Comparison of ENCODE assay signal across 9 cellular contexts in genomic region chr5:181205735-181206401, GRCh38. TPM values are rescaled to one million over a fixed set of nuclear protein-coding genes. Genes with fewer than 3 reads are reported as not detected.
DNase-seq lines count a peak whose midpoint lies in the region; ATAC-seq, FAIRE-seq and TF ChIP-seq lines count a peak whose summit lies in the region.
"Had no signal": no experiment of that assay in that cellular context is flagged by ENCODE, and none has a peak within 500 bp of the region (broad histone marks: within the 10 kb centered on the region; RNA-seq: fewer than 3 reads in every experiment).

No MANE protein-coding gene starts in this region.

- H2AFZ ChIP-seq in astrocyte (ENCODE audit: low read depth, low read length), result peak overlapping the region; percentile 61

- H3K4me3 ChIP-seq in astrocyte (ENCODE audit: insufficient read depth, low read depth, low read length), result peak overlapping the region; percentile 45
- H3K4me3 ChIP-seq in left lung, result peak overlapping the region; percentile 40 to 56
- peak overlapping the region; percentile 69 to 84 for H3K4me3 ChIP-seq in tibial artery

- H3K4me1 ChIP-seq in astrocyte (ENCODE audit: insufficient read depth, low read length), result peaks cover 12% of the 10 kb centered on the region
- peaks cover 19 to 52% of the 10 kb centered on the region in 2 donors for H3K4me1 ChIP-seq in left lung
- peaks cover 0 to 27% (median 23%) of the 10 kb centered on the region in 4 donors for H3K4me1 ChIP-seq in tibial artery

- H3K79me2 ChIP-seq in astrocyte (ENCODE audit: insufficient read depth, low read length), result no peaks in the 10 kb centered on the region

- no peak overlapping the region for H3K27ac ChIP-seq in astrocyte (ENCODE audit: low read depth, low read length)
- peak overlapping the region in 1 of 2 donors; percentile 74 for H3K27ac ChIP-seq in left lung
- peak overlapping the region; percentile 86 to 91 for H3K27ac ChIP-seq in tibial artery

- H3K4me1 Mint-ChIP-seq in activated CD4-positive, alpha-beta T cell treated with anti-CD3 and anti-CD28 coated beads for 36 hours, result peaks cover 32% of the 10 kb centered on the region
- H3K4me1 Mint-ChIP-seq in astrocyte (ENCODE audit: low read depth, unreplicated experiment), result peaks cover 13% of the 10 kb centered on the region

- peaks cover 20% of the 10 kb centered on the region for H3K27me3 Mint-ChIP-seq in activated CD4-positive, alpha-beta T cell treated with anti-CD3 and anti-CD28 coated beads for 36 hours
- peaks cover 28% of the 10 kb centered on the region for H3K27me3 Mint-ChIP-seq in astrocyte (ENCODE audit: low read depth, unreplicated experiment)

- POLR2A ChIA-PET in activated CD4-positive, alpha-beta T cell treated with anti-CD3 and anti-CD28 coated beads for 36 hours (lab: Charles Lee), result interaction anchor here (1.2 to 2.5 kb wide), 3 partner anchors 14 to 18 kb away, joined by 6 to 15 read pairs (median 7); no protein-coding TSS in a partner anchor

- DNase-seq in activated CD4-positive, alpha-beta T cell treated with anti-CD3 and anti-CD28 coated beads for 36 hours, result peak; percentile 61
- DNase-seq in activated CD4-positive, alpha-beta T cell treated with anti-CD3 and anti-CD28 coated beads, Interleukin-2, amount 50 U/mL, for 4 hours, result no peak
- DNase-seq in astrocyte (ENCODE audit: low read depth), result peak; percentile 23
- DNase-seq in left lung, result no peak
- DNase-seq in tibial artery, result no peak
- no peak for DNase-seq in NCI-H2196 treated with DMSO at 0.1 percent for 48 hours (lab: John Stamatoyannopoulos, UW; ENCODE audit: unreplicated experiment)
- DNase-seq in left colon, result no peak

- H4K20me1 ChIP-seq in astrocyte (ENCODE audit: insufficient read depth, low read length), result peaks cover 5% of the 10 kb centered on the region

- CTCF ChIA-PET in activated CD4-positive, alpha-beta T cell treated with anti-CD3 and anti-CD28 coated beads for 36 hours (lab: Charles Lee), result interaction anchor here (0.7 to 5.6 kb wide), 4 partner anchors 11 to 43 kb away, joined by 3 to 63 read pairs (median 24); no protein-coding TSS in a partner anchor

- no peaks in the 10 kb centered on the region for H3K9me3 ChIP-seq in astrocyte (ENCODE audit: insufficient read depth, low read depth, low read length)
- no peaks in the 10 kb centered on the region for H3K9me3 ChIP-seq in left lung
- no peaks in the 10 kb centered on the region for H3K9me3 ChIP-seq in tibial artery

- peak overlapping the region; percentile 29 for H3K9ac ChIP-seq in astrocyte (ENCODE audit: low read length)

- no peak for ATAC-seq in activated CD4-positive, alpha-beta T cell treated with anti-CD3 and anti-CD28 coated beads for 36 hours
- ATAC-seq in left lung (peak; percentile 7), HG03108 (IDR thresholded peaks at IDR 0.05; ENCODE audit: unreplicated experiment) (no peak), left colon (no peak)

- H3K36me3 ChIP-seq in astrocyte (ENCODE audit: insufficient read depth, low read length) (no peaks in the 10 kb centered on the region), left lung (no peaks in the 10 kb centered on the region), tibial artery (no peaks in the 10 kb centered on the region)

- H3K9me3 Mint-ChIP-seq in activated CD4-positive, alpha-beta T cell treated with anti-CD3 and anti-CD28 coated beads for 36 hours (ENCODE audit: low read depth), result no peaks in the 10 kb centered on the region
- H3K9me3 Mint-ChIP-seq in astrocyte (ENCODE audit: unreplicated experiment), result peaks cover 4% of the 10 kb centered on the region

- H3K4me3 Mint-ChIP-seq in activated CD4-positive, alpha-beta T cell treated with anti-CD3 and anti-CD28 coated beads for 36 hours, result peak overlapping the region; percentile 87
- peak overlapping the region; percentile 94 for H3K4me3 Mint-ChIP-seq in astrocyte (ENCODE audit: unreplicated experiment)

- H3K27me3 ChIP-seq in astrocyte (ENCODE audit: insufficient read depth, low read length) (peaks cover 8% of the 10 kb centered on the region), left lung (peaks cover 0 to 48% of the 10 kb centered on the region in 2 donors), tibial artery (no peaks in the 10 kb centered on the region)

- peak overlapping the region; percentile 93 for H3K27ac Mint-ChIP-seq in activated CD4-positive, alpha-beta T cell treated with anti-CD3 and anti-CD28 coated beads for 36 hours
- peak overlapping the region; percentile 93 for H3K27ac Mint-ChIP-seq in astrocyte (ENCODE audit: unreplicated experiment)

- TF ChIP-seq CTCF in astrocyte (IDR thresholded peaks at IDR 0.05; ENCODE audit: insufficient read depth, low read depth, low read length), result no peak
- no peak for TF ChIP-seq CTCF in left lung (IDR thresholded peaks at IDR 0.05)
- TF ChIP-seq CTCF in tibial artery (IDR thresholded peaks at IDR 0.05), result no peak

- H3K36me3 Mint-ChIP-seq in activated CD4-positive, alpha-beta T cell treated with anti-CD3 and anti-CD28 coated beads for 36 hours (ENCODE audit: low read depth), result peaks cover 6% of the 10 kb centered on the region
- H3K36me3 Mint-ChIP-seq in astrocyte (ENCODE audit: low read depth, unreplicated experiment), result no peaks in the 10 kb centered on the region

- FAIRE-seq in astrocyte (lab: Jason Lieb, UNC), result no peak

- intact Hi-C loops in activated CD4-positive, alpha-beta T cell treated with anti-CD3 and anti-CD28 coated beads for 36 hours (cut with DNase I, micrococcal nuclease), result loop anchor here (1.0 to 5.0 kb wide), 4 partner anchors 15 to 55 kb away; partner anchors contain the start of genes RACK1 (in 1 of the 2) and TRIM52 (in 1 of the 2)
- intact Hi-C loops in left lung (cut with DNase I) (no loop called here), tibial artery (cut with DNase I; ENCODE audit: low total_unique reads) (loop anchor here (2.0 kb wide), 2 partner anchors 13 to 17 kb away; no protein-coding TSS in a partner anchor), left colon (cut with DNase I, micrococcal nuclease) (no loop called here)

- H3K4me2 ChIP-seq in astrocyte (ENCODE audit: low read length), result peak overlapping the region; percentile 87

RNA-seq across cellular contexts. Expression of gene TRIM7, which starts 0.9 kb away (rescaled TPM):
- 1 to 10 TPM; 1.4 to 1.6 TPM for total RNA-seq in activated CD4-positive, alpha-beta T cell treated with anti-CD3 and anti-CD28 coated beads for 36 hours
- 0.22 and 0.27 TPM in 2 replicates for total RNA-seq in astrocyte
- total RNA-seq in left lung, result 1 to 10 TPM; 4.3 to 5.7 TPM
- total RNA-seq in left colon, result 10 to 100 TPM in 1 of 2 donors, 1 to 10 TPM in 1; 5.8 to 14.2 TPM

RNA-seq across cellular contexts. Expression of gene TRIM41, which starts 17.2 kb away (rescaled TPM):
- total RNA-seq in activated CD4-positive, alpha-beta T cell treated with anti-CD3 and anti-CD28 coated beads for 36 hours, result 10 to 100 TPM; 27.0 to 30.7 TPM
- total RNA-seq in astrocyte, result 20.9 and 21.8 TPM in 2 replicates
- total RNA-seq in left lung, result 10 to 100 TPM; 24.2 to 24.5 TPM
- 10 to 100 TPM; 21.5 to 32.0 TPM for total RNA-seq in left colon

RNA-seq across cellular contexts. Expression of gene RACK1, which starts 37.8 kb away (rescaled TPM):
- total RNA-seq in activated CD4-positive, alpha-beta T cell treated with anti-CD3 and anti-CD28 coated beads for 36 hours, result 1,000 to 10,000 TPM; 2,724 to 3,901 TPM
- total RNA-seq in astrocyte, result 1,553 and 1,656 TPM in 2 replicates
- 1,000 to 10,000 TPM; 1,244 to 1,308 TPM for total RNA-seq in left lung
- 1,000 to 10,000 TPM; 1,192 to 1,207 TPM for total RNA-seq in left colon

RNA-seq across cellular contexts. Expression of gene TRIM52, which starts 55.1 kb away (rescaled TPM):
- total RNA-seq in activated CD4-positive, alpha-beta T cell treated with anti-CD3 and anti-CD28 coated beads for 36 hours, result 10 to 100 TPM; 10.4 to 13.1 TPM
- total RNA-seq in astrocyte (6.5 and 7.3 TPM in 2 replicates), left lung (10 to 100 TPM; 12.4 to 12.9 TPM), left colon (10 to 100 TPM; 11.4 to 13.1 TPM)

RNA-seq across cellular contexts. Expression of gene OR2V2, which starts 58.5 kb away (rescaled TPM):
- total RNA-seq in activated CD4-positive, alpha-beta T cell treated with anti-CD3 and anti-CD28 coated beads for 36 hours, result not detected
- not detected in 2 replicates for total RNA-seq in astrocyte
- total RNA-seq in left lung, result not detected
- total RNA-seq in left colon, result not detected
- total RNA-seq: activated CD8-positive, alpha-beta memory T cell treated with anti-CD3 and anti-CD28 coated beads for 36 hours had no signal

Comparison
In these comparisons a context has a peak if more than half of its experiments do, and no peak if none do; other contexts are left out.
1. DNase-seq: peak in activated CD4-positive, alpha-beta T cell treated with anti-CD3 and anti-CD28 coated beads for 36 hours (single experiment) and astrocyte (single experiment); none in activated CD4-positive, alpha-beta T cell treated with anti-CD3 and anti-CD28 coated beads, Interleukin-2, amount 50 U/mL, for 4 hours (0 of 2), left lung (0 of 2), tibial artery (0 of 2), NCI-H2196 treated with DMSO at 0.1 percent for 48 hours (single experiment) and left colon (0 of 2).
2. intact Hi-C loops: an anchor here in activated CD4-positive, alpha-beta T cell treated with anti-CD3 and anti-CD28 coated beads for 36 hours (1.0 to 5.0 kb wide) and tibial artery (2.0 kb wide); none called in left lung and left colon.
3. Peak in every context shown above with its lines, with median percentiles within 50 percentile points of each other: H3K4me3 ChIP-seq.